Comparison of ENCODE assay signal across 9 cellular contexts in genomic region chr17:48351916-48352332, GRCh38.
DNase-seq lines count a peak whose midpoint lies in the region; ATAC-seq and TF ChIP-seq lines count a peak whose summit lies in the region.
"Had no signal": no experiment of that assay in that cellular context is flagged by ENCODE, and none has a peak within 500 bp of the region (broad histone marks: within the 10 kb centered on the region; RNA-seq: fewer than 3 reads in every experiment).

No MANE protein-coding gene starts in this region.

- CTCF ChIA-PET in activated CD8-positive, alpha-beta memory T cell treated with anti-CD3 and anti-CD28 coated beads, Interleukin-2, amount 10 ng/mL, durations not matched to agents 7 days and 5 days (lab: Charles Lee), result interaction anchor here (0.7 to 5.0 kb wide), 52 partner anchors 9 to 326 kb away, joined by 3 to 33 read pairs (median 4); partner anchors contain the start of genes HOXB3 and HOXB5

- H3K36me3 Mint-ChIP-seq in activated CD8-positive, alpha-beta memory T cell treated with anti-CD3 and anti-CD28 coated beads, Interleukin-2, amount 10 ng/mL, durations not matched to agents 7 days and 5 days, result peaks cover 8% of the 10 kb centered on the region

- ATAC-seq in activated CD8-positive, alpha-beta memory T cell treated with anti-CD3 and anti-CD28 coated beads, Interleukin-2, amount 10 ng/mL, durations not matched to agents 7 days and 5 days, result peak; percentile 30
- ATAC-seq in GM18505 (IDR thresholded peaks at IDR 0.05; ENCODE audit: unreplicated experiment), result no peak
- no peak for ATAC-seq in GM19463 (IDR thresholded peaks at IDR 0.05; ENCODE audit: unreplicated experiment)

- H3K9me3 Mint-ChIP-seq in activated CD8-positive, alpha-beta memory T cell treated with anti-CD3 and anti-CD28 coated beads, Interleukin-2, amount 10 ng/mL, durations not matched to agents 7 days and 5 days (ENCODE audit: low read depth), result no peaks in the 10 kb centered on the region
- H3K9me3 Mint-ChIP-seq: stimulated activated naive CD8-positive, alpha-beta T cell treated with anti-CD3 and anti-CD28 coated beads, Interleukin-15, Interleukin-2, amounts not matched to agents 100 ng/mL and 50 ng/mL, for 24 hours had no signal

- no peaks in the 10 kb centered on the region for H3K27me3 Mint-ChIP-seq in activated CD8-positive, alpha-beta memory T cell treated with anti-CD3 and anti-CD28 coated beads, Interleukin-2, amount 10 ng/mL, durations not matched to agents 7 days and 5 days
- H3K27me3 Mint-ChIP-seq: stimulated activated naive CD8-positive, alpha-beta T cell treated with anti-CD3 and anti-CD28 coated beads, Interleukin-15, Interleukin-2, amounts not matched to agents 100 ng/mL and 50 ng/mL, for 24 hours had no signal

- no peak for TF ChIP-seq POLR2A in GM18505 (IDR thresholded peaks at IDR 0.05; ENCODE audit: borderline replicate concordance, extremely low read depth, insufficient read depth, insufficient read length)

- H3K4me3 Mint-ChIP-seq in activated CD8-positive, alpha-beta memory T cell treated with anti-CD3 and anti-CD28 coated beads, Interleukin-2, amount 10 ng/mL, durations not matched to agents 7 days and 5 days, result no peak overlapping the region
- H3K4me3 Mint-ChIP-seq: stimulated activated naive CD8-positive, alpha-beta T cell treated with anti-CD3 and anti-CD28 coated beads, Interleukin-15, Interleukin-2, amounts not matched to agents 100 ng/mL and 50 ng/mL, for 24 hours had no signal

- DNase-seq in activated CD8-positive, alpha-beta memory T cell treated with anti-CD3 and anti-CD28 coated beads, Interleukin-2, amount 10 ng/mL, durations not matched to agents 7 days and 5 days, result no peak
- DNase-seq in activated CD8-positive, alpha-beta memory T cell treated with anti-CD3 and anti-CD28 coated beads, Interleukin-2, amount 50 U/mL, for 4 hours, result no peak
- DNase-seq in NCI-H2227 (lab: John Stamatoyannopoulos, UW; ENCODE audit: unreplicated experiment) (peak; percentile 83), myocyte (ENCODE audit: low read depth) (peak; percentile 68)
- peak; percentile 41 for DNase-seq in central memory CD4-positive, alpha-beta T cell
- no peak for DNase-seq in stimulated activated CD4-positive, alpha-beta T cell treated with anti-CD3 and anti-CD28 coated beads, Interleukin-15, amount 100 ng/mL, for 24 hours

- H3K4me1 Mint-ChIP-seq in activated CD8-positive, alpha-beta memory T cell treated with anti-CD3 and anti-CD28 coated beads, Interleukin-2, amount 10 ng/mL, durations not matched to agents 7 days and 5 days, result peaks cover 14% of the 10 kb centered on the region

- no peak overlapping the region for H3K27ac Mint-ChIP-seq in activated CD8-positive, alpha-beta memory T cell treated with anti-CD3 and anti-CD28 coated beads, Interleukin-2, amount 10 ng/mL, durations not matched to agents 7 days and 5 days
- H3K27ac Mint-ChIP-seq: stimulated activated naive CD8-positive, alpha-beta T cell treated with anti-CD3 and anti-CD28 coated beads, Interleukin-15, Interleukin-2, amounts not matched to agents 100 ng/mL and 50 ng/mL, for 24 hours had no signal

Comparison
In these comparisons a context has a peak if more than half of its experiments do, and no peak if none do; other contexts are left out.
1. DNase-seq: peak in NCI-H2227 (single experiment), central memory CD4-positive, alpha-beta T cell (single experiment) and myocyte (single experiment); none in activated CD8-positive, alpha-beta memory T cell treated with anti-CD3 and anti-CD28 coated beads, Interleukin-2, amount 10 ng/mL, durations not matched to agents 7 days and 5 days (single experiment), activated CD8-positive, alpha-beta memory T cell treated with anti-CD3 and anti-CD28 coated beads, Interleukin-2, amount 50 U/mL, for 4 hours (single experiment) and stimulated activated CD4-positive, alpha-beta T cell treated with anti-CD3 and anti-CD28 coated beads, Interleukin-15, amount 100 ng/mL, for 24 hours (single experiment).